ENCODE assay signal across 8 cellular contexts in genomic region chr5:1793301-1793740, GRCh38. TPM values are rescaled to one million over a fixed set of nuclear protein-coding genes. Genes with fewer than 3 reads are reported as not detected.
DNase-seq lines count a peak whose midpoint lies in the region; ATAC-seq and TF ChIP-seq lines count a peak whose summit lies in the region.

No MANE protein-coding gene starts in this region.

- no peak for DNase-seq in RWPE2 (ENCODE audit: low spot score)
- DNase-seq in dermis blood vessel endothelial cell, result peak; percentile 66
- DNase-seq in stimulated activated CD4-positive, alpha-beta T cell treated with anti-CD3 and anti-CD28 coated beads, Interleukin-2, amount 100 ng/mL, for 4 hours (ENCODE audit: low read depth), result peak; percentile 14
- no peak for DNase-seq in middle frontal gyrus (ENCODE audit: extremely low spot score, low spot score)
- no peak for DNase-seq in COLO829 (ENCODE audit: low spot score)
- DNase-seq in glutamatergic neuron, result no peak
- no peak for DNase-seq in activated CD4-positive, CD25-positive, alpha-beta regulatory T cell (lab: John Stamatoyannopoulos, UW)

- H3K27me3 Mint-ChIP-seq in glutamatergic neuron (ENCODE audit: unreplicated experiment), result no peaks in the 10 kb centered on the region

- peaks cover 2% of the 10 kb centered on the region for H3K9me3 Mint-ChIP-seq in glutamatergic neuron (ENCODE audit: unreplicated experiment)

- TF ChIP-seq CTCF in RWPE2 (IDR thresholded peaks at IDR 0.05; ENCODE audit: poor library complexity, severe bottlenecking) (no peak), glutamatergic neuron (IDR thresholded peaks at IDR 0.05; ENCODE audit: partially characterized antibody, unreplicated experiment) (no peak)

- no peaks in the 10 kb centered on the region for H3K9me3 ChIP-seq in RWPE2 (ENCODE audit: severe bottlenecking)

- ATAC-seq in GM21526 (IDR thresholded peaks at IDR 0.05; ENCODE audit: low FRiP score, unreplicated experiment) (peak; percentile 1), RWPE2 (ENCODE audit: low read depth) (no peak)

- no peak overlapping the region for H3K4me3 Mint-ChIP-seq in glutamatergic neuron (ENCODE audit: unreplicated experiment)

- H3K27me3 ChIP-seq in RWPE2 (ENCODE audit: insufficient read depth, poor library complexity, severe bottlenecking), result no peaks in the 10 kb centered on the region

- no peaks in the 10 kb centered on the region for H3K36me3 Mint-ChIP-seq in glutamatergic neuron (ENCODE audit: unreplicated experiment)

- H3K4me1 Mint-ChIP-seq in glutamatergic neuron (ENCODE audit: low read depth, unreplicated experiment), result peaks cover 12% of the 10 kb centered on the region

- H3K27ac ChIP-seq in RWPE2 (ENCODE audit: poor library complexity, severe bottlenecking), result peak overlapping the region; percentile 16

- H3K27ac Mint-ChIP-seq in glutamatergic neuron (ENCODE audit: unreplicated experiment), result no peak overlapping the region

- peaks cover 14% of the 10 kb centered on the region for H3K36me3 ChIP-seq in RWPE2 (ENCODE audit: low read depth)

- no peak overlapping the region for H3K4me3 ChIP-seq in RWPE2 (ENCODE audit: severe bottlenecking)

- peaks cover 14% of the 10 kb centered on the region for H3K4me1 ChIP-seq in RWPE2 (ENCODE audit: insufficient read depth, poor library complexity, severe bottlenecking)

RNA-seq across cellular contexts. Expression of gene MRPL36, which starts 6.3 kb away (rescaled TPM):
- total RNA-seq in dermis blood vessel endothelial cell, result 32.2 and 36.9 TPM in 2 replicates
- total RNA-seq in glutamatergic neuron (ENCODE audit: unreplicated experiment), result 40.0 TPM

RNA-seq across cellular contexts. Expression of gene NDUFS6, which starts 7.9 kb away (rescaled TPM):
- total RNA-seq in dermis blood vessel endothelial cell, result 39.6 and 48.5 TPM in 2 replicates
- total RNA-seq in glutamatergic neuron (ENCODE audit: unreplicated experiment), result 40.3 TPM

Comparison
In these comparisons a context has a peak if more than half of its experiments do, and no peak if none do; other contexts are left out.
1. DNase-seq: peak in dermis blood vessel endothelial cell (single experiment) and stimulated activated CD4-positive, alpha-beta T cell treated with anti-CD3 and anti-CD28 coated beads, Interleukin-2, amount 100 ng/mL, for 4 hours (single experiment); none in RWPE2 (single experiment), middle frontal gyrus (single experiment), COLO829 (single experiment), glutamatergic neuron (single experiment) and activated CD4-positive, CD25-positive, alpha-beta regulatory T cell (0 of 4).